1 cellular context compared by ENCODE assay signal in the genomic region with DNA sequence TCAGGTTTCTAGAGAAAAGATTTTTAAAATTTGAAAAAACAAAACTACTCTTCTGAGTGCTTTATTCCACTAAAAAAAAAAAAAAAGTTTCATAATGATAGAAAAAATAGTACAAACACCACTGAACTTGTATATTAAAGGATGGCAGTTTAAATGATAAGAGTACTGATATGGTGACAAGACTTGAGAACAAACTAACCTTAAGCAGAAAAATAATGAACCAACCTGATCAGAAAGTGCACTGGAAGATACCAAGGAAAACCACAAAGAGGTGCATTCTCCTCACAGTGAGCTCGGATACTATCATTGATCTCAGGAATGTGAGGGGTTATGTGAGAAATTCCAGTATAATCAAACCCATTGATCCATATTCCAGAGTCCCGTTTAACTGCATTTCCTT.
TF ChIP-seq lines count a peak whose summit lies in the region.

No MANE protein-coding gene starts in this region.

TF ChIP-seq in GM23338, 12 proteins besides CTCF, POLR2A, EP300 and RAD21:
- TF ChIP-seq EZH2 (IDR thresholded peaks at IDR 0.05; ENCODE audit: low read depth, unreplicated experiment) (no peak), ZNF114 (CRISPR knock-in tag; IDR thresholded peaks at IDR 0.05) (no peak), NANOG (IDR thresholded peaks at IDR 0.05; ENCODE audit: borderline replicate concordance) (no peak), EZH2phosphoT487 (IDR thresholded peaks at IDR 0.05; ENCODE audit: unreplicated experiment) (no peak), POLR2AphosphoS5 (IDR thresholded peaks at IDR 0.05; ENCODE audit: low read depth) (no peak), CREB1 (CRISPR knock-in tag; IDR thresholded peaks at IDR 0.05; ENCODE audit: low read depth) (no peak), STAT1 (IDR thresholded peaks at IDR 0.05; ENCODE audit: unreplicated experiment) (no peak), JUNB (IDR thresholded peaks at IDR 0.05; ENCODE audit: unreplicated experiment) (no peak), ZNF331 (CRISPR knock-in tag; IDR thresholded peaks at IDR 0.05; ENCODE audit: low read depth) (no peak)
- TF ChIP-seq, protein P1, sequence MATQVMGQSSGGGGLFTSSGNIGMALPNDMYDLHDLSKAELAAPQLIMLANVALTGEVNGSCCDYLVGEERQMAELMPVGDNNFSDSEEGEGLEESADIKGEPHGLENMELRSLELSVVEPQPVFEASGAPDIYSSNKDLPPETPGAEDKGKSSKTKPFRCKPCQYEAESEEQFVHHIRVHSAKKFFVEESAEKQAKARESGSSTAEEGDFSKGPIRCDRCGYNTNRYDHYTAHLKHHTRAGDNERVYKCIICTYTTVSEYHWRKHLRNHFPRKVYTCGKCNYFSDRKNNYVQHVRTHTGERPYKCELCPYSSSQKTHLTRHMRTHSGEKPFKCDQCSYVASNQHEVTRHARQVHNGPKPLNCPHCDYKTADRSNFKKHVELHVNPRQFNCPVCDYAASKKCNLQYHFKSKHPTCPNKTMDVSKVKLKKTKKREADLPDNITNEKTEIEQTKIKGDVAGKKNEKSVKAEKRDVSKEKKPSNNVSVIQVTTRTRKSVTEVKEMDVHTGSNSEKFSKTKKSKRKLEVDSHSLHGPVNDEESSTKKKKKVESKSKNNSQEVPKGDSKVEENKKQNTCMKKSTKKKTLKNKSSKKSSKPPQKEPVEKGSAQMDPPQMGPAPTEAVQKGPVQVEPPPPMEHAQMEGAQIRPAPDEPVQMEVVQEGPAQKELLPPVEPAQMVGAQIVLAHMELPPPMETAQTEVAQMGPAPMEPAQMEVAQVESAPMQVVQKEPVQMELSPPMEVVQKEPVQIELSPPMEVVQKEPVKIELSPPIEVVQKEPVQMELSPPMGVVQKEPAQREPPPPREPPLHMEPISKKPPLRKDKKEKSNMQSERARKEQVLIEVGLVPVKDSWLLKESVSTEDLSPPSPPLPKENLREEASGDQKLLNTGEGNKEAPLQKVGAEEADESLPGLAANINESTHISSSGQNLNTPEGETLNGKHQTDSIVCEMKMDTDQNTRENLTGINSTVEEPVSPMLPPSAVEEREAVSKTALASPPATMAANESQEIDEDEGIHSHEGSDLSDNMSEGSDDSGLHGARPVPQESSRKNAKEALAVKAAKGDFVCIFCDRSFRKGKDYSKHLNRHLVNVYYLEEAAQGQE (IDR thresholded peaks at IDR 0.05; ENCODE audit: unreplicated experiment) = no peak
- TF ChIP-seq, protein P2, sequence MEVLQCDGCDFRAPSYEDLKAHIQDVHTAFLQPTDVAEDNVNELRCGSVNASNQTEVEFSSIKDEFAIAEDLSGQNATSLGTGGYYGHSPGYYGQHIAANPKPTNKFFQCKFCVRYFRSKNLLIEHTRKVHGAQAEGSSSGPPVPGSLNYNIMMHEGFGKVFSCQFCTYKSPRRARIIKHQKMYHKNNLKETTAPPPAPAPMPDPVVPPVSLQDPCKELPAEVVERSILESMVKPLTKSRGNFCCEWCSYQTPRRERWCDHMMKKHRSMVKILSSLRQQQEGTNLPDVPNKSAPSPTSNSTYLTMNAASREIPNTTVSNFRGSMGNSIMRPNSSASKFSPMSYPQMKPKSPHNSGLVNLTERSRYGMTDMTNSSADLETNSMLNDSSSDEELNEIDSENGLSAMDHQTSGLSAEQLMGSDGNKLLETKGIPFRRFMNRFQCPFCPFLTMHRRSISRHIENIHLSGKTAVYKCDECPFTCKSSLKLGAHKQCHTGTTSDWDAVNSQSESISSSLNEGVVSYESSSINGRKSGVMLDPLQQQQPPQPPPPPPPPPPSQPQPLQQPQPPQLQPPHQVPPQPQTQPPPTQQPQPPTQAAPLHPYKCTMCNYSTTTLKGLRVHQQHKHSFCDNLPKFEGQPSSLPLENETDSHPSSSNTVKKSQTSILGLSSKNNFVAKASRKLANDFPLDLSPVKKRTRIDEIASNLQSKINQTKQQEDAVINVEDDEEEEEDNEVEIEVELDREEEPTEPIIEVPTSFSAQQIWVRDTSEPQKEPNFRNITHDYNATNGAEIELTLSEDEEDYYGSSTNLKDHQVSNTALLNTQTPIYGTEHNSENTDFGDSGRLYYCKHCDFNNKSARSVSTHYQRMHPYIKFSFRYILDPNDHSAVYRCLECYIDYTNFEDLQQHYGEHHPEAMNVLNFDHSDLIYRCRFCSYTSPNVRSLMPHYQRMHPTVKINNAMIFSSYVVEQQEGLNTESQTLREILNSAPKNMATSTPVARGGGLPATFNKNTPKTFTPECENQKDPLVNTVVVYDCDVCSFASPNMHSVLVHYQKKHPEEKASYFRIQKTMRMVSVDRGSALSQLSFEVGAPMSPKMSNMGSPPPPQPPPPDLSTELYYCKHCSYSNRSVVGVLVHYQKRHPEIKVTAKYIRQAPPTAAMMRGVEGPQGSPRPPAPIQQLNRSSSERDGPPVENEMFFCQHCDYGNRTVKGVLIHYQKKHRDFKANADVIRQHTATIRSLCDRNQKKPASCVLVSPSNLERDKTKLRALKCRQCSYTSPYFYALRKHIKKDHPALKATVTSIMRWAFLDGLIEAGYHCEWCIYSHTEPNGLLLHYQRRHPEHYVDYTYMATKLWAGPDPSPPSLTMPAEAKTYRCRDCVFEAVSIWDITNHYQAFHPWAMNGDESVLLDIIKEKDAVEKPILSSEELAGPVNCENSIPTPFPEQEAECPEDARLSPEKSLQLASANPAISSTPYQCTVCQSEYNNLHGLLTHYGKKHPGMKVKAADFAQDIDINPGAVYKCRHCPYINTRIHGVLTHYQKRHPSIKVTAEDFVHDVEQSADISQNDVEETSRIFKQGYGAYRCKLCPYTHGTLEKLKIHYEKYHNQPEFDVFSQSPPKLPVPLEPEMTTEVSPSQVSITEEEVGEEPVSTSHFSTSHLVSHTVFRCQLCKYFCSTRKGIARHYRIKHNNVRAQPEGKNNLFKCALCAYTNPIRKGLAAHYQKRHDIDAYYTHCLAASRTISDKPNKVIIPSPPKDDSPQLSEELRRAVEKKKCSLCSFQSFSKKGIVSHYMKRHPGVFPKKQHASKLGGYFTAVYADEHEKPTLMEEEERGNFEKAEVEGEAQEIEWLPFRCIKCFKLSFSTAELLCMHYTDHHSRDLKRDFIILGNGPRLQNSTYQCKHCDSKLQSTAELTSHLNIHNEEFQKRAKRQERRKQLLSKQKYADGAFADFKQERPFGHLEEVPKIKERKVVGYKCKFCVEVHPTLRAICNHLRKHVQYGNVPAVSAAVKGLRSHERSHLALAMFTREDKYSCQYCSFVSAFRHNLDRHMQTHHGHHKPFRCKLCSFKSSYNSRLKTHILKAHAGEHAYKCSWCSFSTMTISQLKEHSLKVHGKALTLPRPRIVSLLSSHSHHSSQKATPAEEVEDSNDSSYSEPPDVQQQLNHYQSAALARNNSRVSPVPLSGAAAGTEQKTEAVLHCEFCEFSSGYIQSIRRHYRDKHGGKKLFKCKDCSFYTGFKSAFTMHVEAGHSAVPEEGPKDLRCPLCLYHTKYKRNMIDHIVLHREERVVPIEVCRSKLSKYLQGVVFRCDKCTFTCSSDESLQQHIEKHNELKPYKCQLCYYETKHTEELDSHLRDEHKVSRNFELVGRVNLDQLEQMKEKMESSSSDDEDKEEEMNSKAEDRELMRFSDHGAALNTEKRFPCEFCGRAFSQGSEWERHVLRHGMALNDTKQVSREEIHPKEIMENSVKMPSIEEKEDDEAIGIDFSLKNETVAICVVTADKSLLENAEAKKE (CRISPR knock-in tag; IDR thresholded peaks at IDR 0.05) = no peak
- TF ChIP-seq, protein P3, sequence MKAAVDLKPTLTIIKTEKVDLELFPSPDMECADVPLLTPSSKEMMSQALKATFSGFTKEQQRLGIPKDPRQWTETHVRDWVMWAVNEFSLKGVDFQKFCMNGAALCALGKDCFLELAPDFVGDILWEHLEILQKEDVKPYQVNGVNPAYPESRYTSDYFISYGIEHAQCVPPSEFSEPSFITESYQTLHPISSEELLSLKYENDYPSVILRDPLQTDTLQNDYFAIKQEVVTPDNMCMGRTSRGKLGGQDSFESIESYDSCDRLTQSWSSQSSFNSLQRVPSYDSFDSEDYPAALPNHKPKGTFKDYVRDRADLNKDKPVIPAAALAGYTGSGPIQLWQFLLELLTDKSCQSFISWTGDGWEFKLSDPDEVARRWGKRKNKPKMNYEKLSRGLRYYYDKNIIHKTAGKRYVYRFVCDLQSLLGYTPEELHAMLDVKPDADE (IDR thresholded peaks at IDR 0.05) = no peak
